In the genomic region with DNA sequence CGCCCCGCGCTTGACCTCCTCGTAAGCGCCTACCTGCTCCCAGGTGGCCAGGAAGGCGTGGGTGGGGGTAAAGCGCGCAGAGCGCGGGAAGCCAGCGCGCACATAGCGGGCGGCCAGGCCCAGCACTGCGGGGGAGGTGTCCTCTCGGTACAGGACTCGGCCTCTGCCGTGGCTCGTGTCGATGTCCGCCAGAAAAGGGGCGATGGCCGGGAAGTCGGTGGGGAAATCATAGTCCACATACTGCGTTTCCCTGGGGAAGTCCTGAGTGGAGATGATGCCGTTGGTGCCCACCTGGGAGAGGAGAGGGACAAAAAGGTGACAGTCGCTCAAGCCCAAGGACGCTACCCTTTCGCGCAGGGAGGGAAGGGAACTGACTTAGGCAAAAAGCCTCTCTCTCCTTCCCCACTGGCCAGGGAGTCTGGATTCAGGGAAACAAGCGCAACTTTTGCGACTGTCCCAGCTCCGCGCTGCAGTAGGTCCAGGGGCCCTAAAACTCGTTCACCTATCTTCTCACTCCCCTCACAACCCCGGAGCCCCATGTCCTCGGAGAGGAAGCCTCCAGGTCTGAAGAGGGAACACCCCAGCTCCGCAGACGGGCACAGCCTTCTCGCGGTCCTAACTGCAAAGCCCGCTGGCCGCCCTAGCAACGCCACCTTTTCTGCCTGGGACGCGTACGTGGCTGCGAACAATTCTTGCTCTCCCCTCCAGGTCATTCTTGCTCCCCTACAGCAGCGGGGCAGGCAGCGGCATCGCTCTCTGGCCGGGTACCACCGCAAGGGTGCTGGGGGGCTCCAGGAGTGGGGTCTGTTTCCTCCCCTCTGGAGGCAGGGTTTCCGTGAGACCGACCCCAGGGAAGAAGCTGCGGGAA, we compare ENCODE assay signal across 8 cellular contexts. TPM values are rescaled to one million over a fixed set of nuclear protein-coding genes. Genes with fewer than 3 reads are reported as not detected.
DNase-seq lines count a peak whose midpoint lies in the region; ATAC-seq and TF ChIP-seq lines count a peak whose summit lies in the region.

No MANE protein-coding gene starts in this region.

- no peaks in the 10 kb centered on the region for H3K9me3 ChIP-seq in T-helper 17 cell (ENCODE audit: control insufficient read depth, low read length, poor library complexity, severe bottlenecking)
- H3K9me3 ChIP-seq in esophagus squamous epithelium, result no peaks in the 10 kb centered on the region

- intact Hi-C loops in esophagus squamous epithelium (cut with DNase I), result no loop called here

- 4 to 5% methylated on average over 10 to 23 of the region's 56 CpGs for WGBS in esophagus squamous epithelium, 2 donors

- peak overlapping the region; percentile 83 for H3K4me3 Mint-ChIP-seq in T-helper 17 cell
- peak overlapping the region; percentile 77 for H3K4me3 Mint-ChIP-seq in natural killer cell treated with Interleukin-12 subunit alpha and Interleukin-12 subunit beta and Interleukin-15 and Interleukin-18, amount 100 ng/mL, for 72 hours

- ATAC-seq in T-helper 17 cell (peak; percentile 19), GM21528 (IDR thresholded peaks at IDR 0.05; ENCODE audit: low FRiP score, unreplicated experiment) (no peak)
- peak; percentile 3 to 51 for ATAC-seq in natural killer cell treated with Interleukin-12 subunit alpha and Interleukin-12 subunit beta and Interleukin-15 and Interleukin-18, amount 100 ng/mL, for 72 hours

- H3K4me3 ChIP-seq in H7 (ENCODE audit: insufficient read depth, low read depth, low read length), result peak overlapping the region; percentile 90
- H3K4me3 ChIP-seq in esophagus squamous epithelium, result peak overlapping the region; percentile 25 to 77 (median 55)

- H3K9me3 Mint-ChIP-seq in natural killer cell treated with Interleukin-12 subunit alpha and Interleukin-12 subunit beta and Interleukin-15 and Interleukin-18, amount 100 ng/mL, for 72 hours, result no peaks in the 10 kb centered on the region

- H3K27ac ChIP-seq in esophagus squamous epithelium, result peak overlapping the region; percentile 69 to 91 (median 81)

- H3K27me3 ChIP-seq in H7 (ENCODE audit: control insufficient read depth, insufficient read depth, low read length), result peaks cover 44% of the 10 kb centered on the region
- H3K27me3 ChIP-seq in esophagus squamous epithelium, result peaks cover 0 to 57% (median 4%) of the 10 kb centered on the region in 4 donors

- H3K36me3 ChIP-seq in H7 (replicated peaks; ENCODE audit: control insufficient read depth, insufficient read depth, low read length) (no peaks in the 10 kb centered on the region), esophagus squamous epithelium (no peaks in the 10 kb centered on the region)

- DNase-seq in H7 (peak; percentile 68), T-helper 17 cell (no peak), esophagus squamous epithelium (lab: John Stamatoyannopoulos, UW) (no peak), epidermal melanocyte (ENCODE audit: insufficient read length, low spot score) (no peak), UCSD-AML1 (lab: John Stamatoyannopoulos, UW; ENCODE audit: unreplicated experiment) (no peak), NCI-H2196 treated with DMSO at 0.1 percent for 48 hours (lab: John Stamatoyannopoulos, UW; ENCODE audit: unreplicated experiment) (no peak)
- peak; percentile 61 for DNase-seq in natural killer cell treated with Interleukin-12 subunit alpha and Interleukin-12 subunit beta and Interleukin-15 and Interleukin-18, amount 100 ng/mL, for 72 hours (ENCODE audit: low spot score)

- no peak overlapping the region for H3K27ac Mint-ChIP-seq in T-helper 17 cell
- H3K27ac Mint-ChIP-seq in natural killer cell treated with Interleukin-12 subunit alpha and Interleukin-12 subunit beta and Interleukin-15 and Interleukin-18, amount 100 ng/mL, for 72 hours, result no peak overlapping the region

- peaks cover 18 to 46% (median 20%) of the 10 kb centered on the region in 3 donors for H3K4me1 ChIP-seq in esophagus squamous epithelium

- TF ChIP-seq POLR2A in esophagus squamous epithelium (IDR thresholded peaks at IDR 0.05), result no peak

- no peak for TF ChIP-seq CTCF in esophagus squamous epithelium (IDR thresholded peaks at IDR 0.05)

- H3K4me1 Mint-ChIP-seq in T-helper 17 cell, result peaks cover 21% of the 10 kb centered on the region
- peaks cover 15 to 28% of the 10 kb centered on the region in 2 donors for H3K4me1 Mint-ChIP-seq in natural killer cell treated with Interleukin-12 subunit alpha and Interleukin-12 subunit beta and Interleukin-15 and Interleukin-18, amount 100 ng/mL, for 72 hours (ENCODE audit: low read depth in 2 of 2)

- peaks cover 42% of the 10 kb centered on the region for H3K27me3 Mint-ChIP-seq in T-helper 17 cell
- peaks cover 20 to 25% of the 10 kb centered on the region in 2 donors for H3K27me3 Mint-ChIP-seq in natural killer cell treated with Interleukin-12 subunit alpha and Interleukin-12 subunit beta and Interleukin-15 and Interleukin-18, amount 100 ng/mL, for 72 hours

- peaks cover 3% of the 10 kb centered on the region for H3K36me3 Mint-ChIP-seq in T-helper 17 cell (ENCODE audit: low read depth)
- no peaks in the 10 kb centered on the region for H3K36me3 Mint-ChIP-seq in natural killer cell treated with Interleukin-12 subunit alpha and Interleukin-12 subunit beta and Interleukin-15 and Interleukin-18, amount 100 ng/mL, for 72 hours

RNA-seq across cellular contexts. Expression of gene NID2, which starts 0.8 kb away (rescaled TPM):
- total RNA-seq in H7 (2014; rRNA removed; shearing (Covaris generic)), result 5.1 and 9.6 TPM in 2 replicates
- total RNA-seq in T-helper 17 cell (1 to 10 TPM in 1 of 2 donors, under 1 TPM in 1; 0.62 to 2.2 TPM), esophagus squamous epithelium (10 to 100 TPM in 1 of 4 donors, 1 to 10 TPM in 2, under 1 TPM in 1; 0.91 to 12.2 (median 3.2) TPM)
- 1 to 10 TPM; 6.8 to 8.7 TPM for total RNA-seq in natural killer cell treated with Interleukin-12 subunit alpha and Interleukin-12 subunit beta and Interleukin-15 and Interleukin-18, amount 100 ng/mL, for 72 hours

Comparison
In these comparisons a context has a peak if more than half of its experiments do, and no peak if none do; other contexts are left out.
1. DNase-seq: peak in H7 (single experiment) and natural killer cell treated with Interleukin-12 subunit alpha and Interleukin-12 subunit beta and Interleukin-15 and Interleukin-18, amount 100 ng/mL, for 72 hours (single experiment); none in T-helper 17 cell (0 of 3), esophagus squamous epithelium (single experiment), epidermal melanocyte (single experiment), UCSD-AML1 (single experiment) and NCI-H2196 treated with DMSO at 0.1 percent for 48 hours (single experiment).